ENCODE assay signal across 10 cellular contexts in the genomic region with DNA sequence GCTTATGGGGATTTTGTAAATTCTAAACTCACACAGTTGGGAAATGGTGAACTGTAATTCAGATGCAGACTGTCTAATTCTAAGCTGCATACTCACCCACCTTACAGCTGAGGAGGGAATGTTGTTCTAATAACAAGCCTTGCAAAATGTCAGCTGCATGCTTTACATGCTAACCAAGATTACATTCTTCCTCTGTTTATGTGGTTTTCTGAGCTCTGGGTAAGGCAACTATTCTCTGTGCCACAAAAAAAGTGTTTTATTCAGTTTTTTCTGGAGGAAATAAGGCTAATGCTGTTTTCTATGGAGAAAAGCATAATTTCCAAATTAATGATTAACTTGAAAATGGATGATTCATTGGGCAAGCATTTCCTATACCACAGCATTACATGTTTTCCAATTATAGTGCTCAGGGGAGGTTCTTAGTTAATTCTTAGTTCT.
DNase-seq lines count a peak whose midpoint lies in the region; ATAC-seq and TF ChIP-seq lines count a peak whose summit lies in the region.
"Had no signal": no experiment of that assay in that cellular context is flagged by ENCODE, and none has a peak within 500 bp of the region (broad histone marks: within the 10 kb centered on the region; RNA-seq: fewer than 3 reads in every experiment).

No MANE protein-coding gene starts in this region.

- DNase-seq in DMS53 treated with DMSO at 0.1 percent for 48 hours (lab: John Stamatoyannopoulos, UW; ENCODE audit: unreplicated experiment) (peak; percentile 82), NCI-H226 (peak; percentile 81), choroid plexus epithelial cell (ENCODE audit: low read depth) (peak; percentile 97), non-pigmented ciliary epithelial cell (ENCODE audit: low read depth) (peak; percentile 87), NCI-H82 (lab: John Stamatoyannopoulos, UW) (no peak), lower leg skin (ENCODE audit: low spot score in 2 of 2) (no peak)
- no peak for DNase-seq in activated naive CD8-positive, alpha-beta T cell treated with anti-CD3 and anti-CD28 coated beads for 36 hours
- DNase-seq: activated T-cell treated with anti-CD3 and anti-CD28 coated beads for 4 hours, MV-4-11 had no signal

- no peaks in the 10 kb centered on the region for H3K36me3 Mint-ChIP-seq in activated naive CD8-positive, alpha-beta T cell treated with anti-CD3 and anti-CD28 coated beads for 36 hours

- no peak for TF ChIP-seq POLR2A in lower leg skin (IDR thresholded peaks at IDR 0.05)

- H3K27me3 Mint-ChIP-seq in activated naive CD8-positive, alpha-beta T cell treated with anti-CD3 and anti-CD28 coated beads for 36 hours = peaks cover 3% of the 10 kb centered on the region

- H3K4me3 Mint-ChIP-seq in activated naive CD8-positive, alpha-beta T cell treated with anti-CD3 and anti-CD28 coated beads for 36 hours = no peak overlapping the region

- no peak for ATAC-seq in HG03457 (IDR thresholded peaks at IDR 0.05; ENCODE audit: unreplicated experiment)

- intact Hi-C loops in lower leg skin (cut with DNase I; ENCODE audit: low total_unique reads) = no loop called here

- H3K4me1 Mint-ChIP-seq in activated naive CD8-positive, alpha-beta T cell treated with anti-CD3 and anti-CD28 coated beads for 36 hours = peaks cover 10% of the 10 kb centered on the region

- no peaks in the 10 kb centered on the region for H3K9me3 Mint-ChIP-seq in activated naive CD8-positive, alpha-beta T cell treated with anti-CD3 and anti-CD28 coated beads for 36 hours

- TF ChIP-seq CTCF in choroid plexus epithelial cell (conservative IDR thresholded peaks at IDR 0.05; ENCODE audit: low read depth, low read length) (no peak), lower leg skin (IDR thresholded peaks at IDR 0.05) (no peak)

- no peak overlapping the region for H3K27ac Mint-ChIP-seq in activated naive CD8-positive, alpha-beta T cell treated with anti-CD3 and anti-CD28 coated beads for 36 hours

- H3K4me3 ChIP-seq in choroid plexus epithelial cell (ENCODE audit: low read depth, low read length) = no peak overlapping the region
- no peak overlapping the region for H3K4me3 ChIP-seq in lower leg skin (ENCODE audit: low read depth, poor library complexity, severe bottlenecking)

Comparison
In these comparisons a context has a peak if more than half of its experiments do, and no peak if none do; other contexts are left out.
1. DNase-seq: peak in DMS53 treated with DMSO at 0.1 percent for 48 hours (single experiment), NCI-H226 (single experiment), choroid plexus epithelial cell (single experiment) and non-pigmented ciliary epithelial cell (single experiment); none in NCI-H82 (single experiment), lower leg skin (0 of 2) and activated naive CD8-positive, alpha-beta T cell treated with anti-CD3 and anti-CD28 coated beads for 36 hours (single experiment).